27 cellular contexts compared by ENCODE assay signal in the genomic region with DNA sequence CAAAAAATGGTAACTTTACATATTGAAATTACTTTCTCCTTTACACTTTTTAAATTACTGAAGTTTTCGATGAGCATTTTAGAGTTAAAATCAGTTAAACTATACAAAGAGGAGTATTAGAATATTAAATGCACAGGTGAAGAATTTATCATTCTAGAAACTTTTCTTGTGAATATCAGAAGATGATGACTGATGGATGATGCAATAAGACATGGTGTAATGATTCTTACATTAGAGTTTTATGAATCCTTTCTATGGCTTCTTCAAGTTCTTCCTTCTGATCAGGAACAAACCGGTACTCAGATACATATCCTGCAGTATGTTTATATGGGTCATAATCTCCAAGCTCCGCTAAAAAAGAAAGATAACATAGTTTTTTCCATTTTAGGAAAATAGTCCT.
"Had no signal": no experiment of that assay in that cellular context is flagged by ENCODE, and none has a peak within 500 bp of the region (broad histone marks: within the 10 kb centered on the region; RNA-seq: fewer than 3 reads in every experiment).

No MANE protein-coding gene starts in this region.

- H3K4me1 ChIP-seq: gastrocnemius medialis, left lung, lower lobe of right lung had no signal

- H3K36me3 ChIP-seq: gastrocnemius medialis had no signal

- H3K27ac ChIP-seq: coronary artery, dorsolateral prefrontal cortex, epithelial cell of prostate, esophagus squamous epithelium, gastrocnemius medialis, heart right ventricle, left lung, lower lobe of right lung had no signal

- H3K9me3 ChIP-seq: esophagus squamous epithelium, gastrocnemius medialis, heart right ventricle, left lung, lower lobe of right lung, mucosa of descending colon had no signal

- ATAC-seq: esophagus mucosa; gastrocnemius medialis; left cardiac atrium; left lung; lower lobe of right lung; mucosa of descending colon; naive thymus-derived CD8-positive, alpha-beta T cell had no signal

- H3K4me3 ChIP-seq: coronary artery, dorsolateral prefrontal cortex, esophagus squamous epithelium, gastrocnemius medialis, heart right ventricle, left lung, lower lobe of right lung, mucosa of descending colon had no signal

- FAIRE-seq: endothelial cell of umbilical vein, islet of Langerhans, keratinocyte had no signal

- H3K27me3 ChIP-seq: dorsolateral prefrontal cortex, esophagus squamous epithelium, gastrocnemius medialis, heart right ventricle had no signal

- DNase-seq: dermis blood vessel endothelial cell; dorsolateral prefrontal cortex; effector CD4-positive, alpha-beta T cell; effector memory CD4-positive, alpha-beta T cell; erythroblast; esophagus squamous epithelium; foreskin fibroblast; foreskin melanocyte; gastrocnemius medialis; glutamatergic neuron; head of caudate nucleus; heart right ventricle; hippocampal formation; left cardiac atrium; left lung; left ventricle myocardium superior; lower lobe of right lung; mesenchymal stem cell; mucosa of descending colon; naive B cell; naive thymus-derived CD8-positive, alpha-beta T cell had no signal
